15 cellular contexts compared by ENCODE assay signal in genomic region chr10:3708830-3709229, GRCh38.
"Had no signal": no experiment of that assay in that cellular context is flagged by ENCODE, and none has a peak within 500 bp of the region (broad histone marks: within the 10 kb centered on the region; RNA-seq: fewer than 3 reads in every experiment).

No MANE protein-coding gene starts in this region.

- H3K27ac ChIP-seq: adrenal gland, body of pancreas, epithelial cell of prostate, right atrium auricular region, skin epidermis, transverse colon, VCaP had no signal

- DNase-seq: activated CD8-positive, alpha-beta memory T cell treated with anti-CD3 and anti-CD28 coated beads, Interleukin-2, amount 50 U/mL, for 4 hours; activated CD8-positive, alpha-beta T cell treated with anti-CD3 and anti-CD28 coated beads for 36 hours; activated naive CD4-positive, alpha-beta T cell treated with anti-CD3 and anti-CD28 coated beads, Interleukin-2, amount 10 ng/mL, durations not matched to agents 7 days and 5 days; body of pancreas; effector memory CD8-positive, alpha-beta T cell; left cardiac atrium; naive thymus-derived CD4-positive, alpha-beta T cell; SW 1271; transverse colon had no signal

- H3K9me3 ChIP-seq: adrenal gland, body of pancreas had no signal

- H3K4me1 ChIP-seq: adrenal gland, body of pancreas, transverse colon had no signal

- H3K4me3 ChIP-seq: adrenal gland, body of pancreas, lung, right atrium auricular region, skin epidermis, transverse colon had no signal

- H3K27me3 ChIP-seq: adrenal gland, body of pancreas, right atrium auricular region, transverse colon had no signal

- H3K36me3 ChIP-seq: adrenal gland, right atrium auricular region, transverse colon had no signal

- ATAC-seq: activated CD8-positive, alpha-beta T cell treated with anti-CD3 and anti-CD28 coated beads for 36 hours; body of pancreas; effector memory CD8-positive, alpha-beta T cell; naive thymus-derived CD4-positive, alpha-beta T cell had no signal
